In genomic region chr20:35146299-35146921, GRCh38 we compare ENCODE assay signal across 1 cellular context.
A peak's percentile ranks its signal among the peaks of the same experiment; 100 is the strongest.
TF ChIP-seq lines count a peak whose summit lies in the region.

No MANE protein-coding gene starts in this region.

TF ChIP-seq in HepG2, 621 proteins besides CTCF, POLR2A, EP300 and RAD21 (continues in another document):
- TF ChIP-seq ZSCAN12 (CRISPR knock-in tag; IDR thresholded peaks at IDR 0.05) = no peak
- TF ChIP-seq MAX (IDR thresholded peaks at IDR 0.05) = no peak
- no peak for TF ChIP-seq DZIP1 (CRISPR knock-in tag; IDR thresholded peaks at IDR 0.05)
- peak; percentile 58; the same call in 1 of the 2 replicates for TF ChIP-seq ZNF414 (CRISPR knock-in tag; IDR thresholded peaks at IDR 0.05)
- TF ChIP-seq CCAR2 (optimal IDR thresholded peaks at IDR 0.05; ENCODE audit: low read depth, low read length) = no peak
- TF ChIP-seq YEATS2 (CRISPR knock-in tag; IDR thresholded peaks at IDR 0.05; ENCODE audit: borderline replicate concordance) = no peak
- TF ChIP-seq TEAD3 (CRISPR knock-in tag; optimal IDR thresholded peaks at IDR 0.05; ENCODE audit: borderline replicate concordance) = peak; percentile 27
- no peak for TF ChIP-seq ZNF607 (CRISPR knock-in tag; IDR thresholded peaks at IDR 0.05; ENCODE audit: borderline replicate concordance)
- no peak for TF ChIP-seq RFX3 (CRISPR knock-in tag; IDR thresholded peaks at IDR 0.05)
- TF ChIP-seq ZGPAT (CRISPR knock-in tag; IDR thresholded peaks at IDR 0.05) = no peak
- 0 out of 2 replicates have a peak, but pooled peaks have one; percentile 0 for TF ChIP-seq DMTF1 (CRISPR knock-in tag; IDR thresholded peaks at IDR 0.05)
- no peak for TF ChIP-seq IRF2 (CRISPR knock-in tag; IDR thresholded peaks at IDR 0.05)
- TF ChIP-seq TOPORS (CRISPR knock-in tag; IDR thresholded peaks at IDR 0.05) = peak; percentile 4; the same call in 1 of the 2 replicates
- TF ChIP-seq NCOA2 (CRISPR knock-in tag; IDR thresholded peaks at IDR 0.05) = no peak
- TF ChIP-seq ARNT (IDR thresholded peaks at IDR 0.05) = no peak
- 0 out of 2 replicates have a peak, but pooled peaks have one; percentile 4 for TF ChIP-seq GFI1 (CRISPR knock-in tag; IDR thresholded peaks at IDR 0.05; ENCODE audit: borderline replicate concordance)
- TF ChIP-seq ZZZ3 (CRISPR knock-in tag; IDR thresholded peaks at IDR 0.05; ENCODE audit: borderline replicate concordance) = no peak; the same call in 1 of the 2 replicates
- no peak for TF ChIP-seq ZEB1 (IDR thresholded peaks at IDR 0.05; ENCODE audit: insufficient replicate concordance, low read depth)
- no peak for TF ChIP-seq ZBTB21 (CRISPR knock-in tag; IDR thresholded peaks at IDR 0.05)
- peak; percentile 67; the same call in 1 of the 2 replicates for TF ChIP-seq SMAD9 (CRISPR knock-in tag; IDR thresholded peaks at IDR 0.05)
- no peak for TF ChIP-seq CEBPB (IDR thresholded peaks at IDR 0.05; ENCODE audit: borderline replicate concordance, low read depth, low read length)
- TF ChIP-seq DPF2 (CRISPR knock-in tag; IDR thresholded peaks at IDR 0.05; ENCODE audit: borderline replicate concordance, low read depth) = peak; percentile 39; the same call in 1 of the 2 replicates
- TF ChIP-seq ZNF678 (CRISPR knock-in tag; IDR thresholded peaks at IDR 0.05) = peak; percentile 6; the same call in 1 of the 2 replicates
- TF ChIP-seq GPN1 (CRISPR knock-in tag; IDR thresholded peaks at IDR 0.05; ENCODE audit: borderline replicate concordance) = no peak
- peak; percentile 78 for TF ChIP-seq TFAP4 (IDR thresholded peaks at IDR 0.05; ENCODE audit: borderline replicate concordance, low read depth)
- no peak for TF ChIP-seq EED (CRISPR knock-in tag; IDR thresholded peaks at IDR 0.05)
- TF ChIP-seq ZNF770 (CRISPR knock-in tag; IDR thresholded peaks at IDR 0.05) = no peak
- TF ChIP-seq CREBL2 (CRISPR knock-in tag; IDR thresholded peaks at IDR 0.05; ENCODE audit: borderline replicate concordance) = 0 out of 2 replicates have a peak, but pooled peaks have one; percentile 31
- peak; percentile 19 for TF ChIP-seq ARHGAP35 (CRISPR knock-in tag; IDR thresholded peaks at IDR 0.05; ENCODE audit: borderline replicate concordance)
- TF ChIP-seq ARID4A (CRISPR knock-in tag; IDR thresholded peaks at IDR 0.05; ENCODE audit: borderline replicate concordance) = no peak
- TF ChIP-seq IKZF1 (IDR thresholded peaks at IDR 0.05) = no peak
- peak; percentile 8 for TF ChIP-seq ZNF782 (CRISPR knock-in tag; IDR thresholded peaks at IDR 0.05; ENCODE audit: borderline replicate concordance)
- no peak for TF ChIP-seq DR1 (CRISPR knock-in tag; IDR thresholded peaks at IDR 0.05)
- no peak for TF ChIP-seq ZNF639 (CRISPR knock-in tag; conservative IDR thresholded peaks at IDR 0.05)
- no peak for TF ChIP-seq FOXJ3 (CRISPR knock-in tag; IDR thresholded peaks at IDR 0.05; ENCODE audit: borderline replicate concordance)
- TF ChIP-seq ZNF547 (CRISPR knock-in tag; IDR thresholded peaks at IDR 0.05) = no peak
- TF ChIP-seq SNAPC2 (CRISPR knock-in tag; IDR thresholded peaks at IDR 0.05) = no peak
- no peak for TF ChIP-seq TFDP2 (CRISPR knock-in tag; IDR thresholded peaks at IDR 0.05)
- TF ChIP-seq SOX13 (IDR thresholded peaks at IDR 0.05) = no peak
- no peak for TF ChIP-seq SOX13 (CRISPR knock-in tag; conservative IDR thresholded peaks at IDR 0.05 in 1 of 2, IDR thresholded peaks at IDR 0.05 in 1 of 2)
- no peak for TF ChIP-seq PLRG1 (conservative IDR thresholded peaks at IDR 0.05)
- no peak for TF ChIP-seq ZNF878 (CRISPR knock-in tag; IDR thresholded peaks at IDR 0.05)
- peak; percentile 8; the same call in 1 of the 2 replicates for TF ChIP-seq ZNF44 (CRISPR knock-in tag; IDR thresholded peaks at IDR 0.05)
- TF ChIP-seq REL (CRISPR knock-in tag; conservative IDR thresholded peaks at IDR 0.05) = peak; percentile 50; the same call in 1 of the 2 replicates
- TF ChIP-seq ZNF124 (CRISPR knock-in tag; IDR thresholded peaks at IDR 0.05) = no peak
- TF ChIP-seq ZNF362 (CRISPR knock-in tag; IDR thresholded peaks at IDR 0.05; ENCODE audit: borderline replicate concordance) = peak; percentile 31; the same call in 1 of the 2 replicates
